In genomic region chr1:27879374-27880082, GRCh38 we compare ENCODE assay signal across 13 cellular contexts. TPM values are rescaled to one million over a fixed set of nuclear protein-coding genes. Genes with fewer than 3 reads are reported as not detected.
DNase-seq lines count a peak whose midpoint lies in the region; ATAC-seq and TF ChIP-seq lines count a peak whose summit lies in the region.
"Had no signal": no experiment of that assay in that cellular context is flagged by ENCODE, and none has a peak within 500 bp of the region (broad histone marks: within the 10 kb centered on the region; RNA-seq: fewer than 3 reads in every experiment).

No MANE protein-coding gene starts in this region.

- 82% methylated on average over 10 of the region's 10 CpGs for WGBS in prostate gland

- H3K9me3 Mint-ChIP-seq in CD8-positive, alpha-beta T cell, result no peaks in the 10 kb centered on the region
- H3K9me3 Mint-ChIP-seq in dendritic cell treated with granulocyte-macrophage colony-stimulating factor and Interleukin-4, amounts not matched to agents 40 ng/mL and 50 ng/mL, for 4 days, result no peaks in the 10 kb centered on the region

- no peak overlapping the region for H3K27ac ChIP-seq in CD8-positive, alpha-beta T cell (ENCODE audit: low read depth, low read length)
- no peak overlapping the region for H3K27ac ChIP-seq in prostate gland
- H3K27ac ChIP-seq: brain microvascular endothelial cell had no signal

- no peak overlapping the region for H3K4me3 Mint-ChIP-seq in CD8-positive, alpha-beta T cell
- peak overlapping the region; percentile 30 for H3K4me3 Mint-ChIP-seq in dendritic cell treated with granulocyte-macrophage colony-stimulating factor and Interleukin-4, amounts not matched to agents 40 ng/mL and 50 ng/mL, for 4 days

- intact Hi-C loops in CD8-positive, alpha-beta T cell (cut with DNase I, micrococcal nuclease), result no loop called here
- intact Hi-C loops in dendritic cell treated with granulocyte-macrophage colony-stimulating factor and Interleukin-4, amounts not matched to agents 40 ng/mL and 50 ng/mL, for 4 days (cut with micrococcal nuclease), result no loop called here
- intact Hi-C loops in prostate gland (cut with DNase I), result no loop called here

- TF ChIP-seq CTCF in CD8-positive, alpha-beta T cell (IDR thresholded peaks at IDR 0.05), result no peak
- no peak for TF ChIP-seq CTCF in prostate gland (IDR thresholded peaks at IDR 0.05)

- POLR2A ChIA-PET in CD8-positive, alpha-beta T cell (lab: Charles Lee), result no interaction called here

- no peak for ATAC-seq in CD8-positive, alpha-beta T cell
- ATAC-seq in HG03196 (IDR thresholded peaks at IDR 0.05; ENCODE audit: unreplicated experiment), result no peak
- ATAC-seq: left colon had no signal

- peaks cover 71% of the 10 kb centered on the region for H3K36me3 Mint-ChIP-seq in CD8-positive, alpha-beta T cell
- H3K36me3 Mint-ChIP-seq in dendritic cell treated with granulocyte-macrophage colony-stimulating factor and Interleukin-4, amounts not matched to agents 40 ng/mL and 50 ng/mL, for 4 days (ENCODE audit: low read depth), result peaks cover 100% of the 10 kb centered on the region

- peaks cover 7% of the 10 kb centered on the region for H3K4me1 ChIP-seq in CD8-positive, alpha-beta T cell (ENCODE audit: insufficient read depth, low read length)
- no peaks in the 10 kb centered on the region for H3K4me1 ChIP-seq in prostate gland (replicated peaks)

- H3K27ac Mint-ChIP-seq in CD8-positive, alpha-beta T cell, result peak overlapping the region; percentile 27
- H3K27ac Mint-ChIP-seq in dendritic cell treated with granulocyte-macrophage colony-stimulating factor and Interleukin-4, amounts not matched to agents 40 ng/mL and 50 ng/mL, for 4 days, result peak overlapping the region; percentile 84

- H3K9me3 ChIP-seq in CD8-positive, alpha-beta T cell (ENCODE audit: low read length), result no peaks in the 10 kb centered on the region
- H3K9me3 ChIP-seq in prostate gland, result no peaks in the 10 kb centered on the region

- no peaks in the 10 kb centered on the region for H3K27me3 ChIP-seq in CD8-positive, alpha-beta T cell (ENCODE audit: insufficient read depth, low read length)
- no peaks in the 10 kb centered on the region for H3K27me3 ChIP-seq in prostate gland (replicated peaks; ENCODE audit: insufficient read depth)
- H3K27me3 ChIP-seq: brain microvascular endothelial cell had no signal

- peaks cover 47% of the 10 kb centered on the region for H3K4me1 Mint-ChIP-seq in CD8-positive, alpha-beta T cell (ENCODE audit: low read depth)
- H3K4me1 Mint-ChIP-seq in dendritic cell treated with granulocyte-macrophage colony-stimulating factor and Interleukin-4, amounts not matched to agents 40 ng/mL and 50 ng/mL, for 4 days (ENCODE audit: low read depth), result peaks cover 91% of the 10 kb centered on the region

- TF ChIP-seq POLR2A in prostate gland (IDR thresholded peaks at IDR 0.05), result no peak

- H3K27me3 Mint-ChIP-seq in CD8-positive, alpha-beta T cell (ENCODE audit: low read depth), result no peaks in the 10 kb centered on the region
- no peaks in the 10 kb centered on the region for H3K27me3 Mint-ChIP-seq in dendritic cell treated with granulocyte-macrophage colony-stimulating factor and Interleukin-4, amounts not matched to agents 40 ng/mL and 50 ng/mL, for 4 days

- no peak overlapping the region for H3K4me3 ChIP-seq in CD8-positive, alpha-beta T cell (ENCODE audit: low read depth, low read length)
- H3K4me3 ChIP-seq in prostate gland, result no peak overlapping the region

- CTCF ChIA-PET in CD8-positive, alpha-beta T cell (lab: Charles Lee), result interaction anchor here (0.8 kb wide), 1 partner anchor 15 kb away, joined by 3 read pairs; no protein-coding TSS in a partner anchor

- peak; percentile 2 for DNase-seq in AG20443 (ENCODE audit: low spot score)
- DNase-seq in CD8-positive, alpha-beta T cell, result no peak
- no peak for DNase-seq in iPS-NIHi7 (ENCODE audit: extremely low spot score)
- DNase-seq in prostate gland (ENCODE audit: low spot score), result no peak
- DNase-seq: activated naive CD4-positive, alpha-beta T cell; brain microvascular endothelial cell; DMS53; hippocampal formation; left colon; NCI-H1092 treated with DMSO at 0.1 percent for 48 hours; SIG-M5 had no signal

- H3K36me3 ChIP-seq in CD8-positive, alpha-beta T cell (ENCODE audit: insufficient read depth, low read length), result peaks cover 34% of the 10 kb centered on the region
- H3K36me3 ChIP-seq in prostate gland, result no peaks in the 10 kb centered on the region
- H3K36me3 ChIP-seq: brain microvascular endothelial cell had no signal

RNA-seq across cellular contexts. Expression of gene THEMIS2, which starts 7.2 kb away (rescaled TPM):
- 10 to 100 TPM; 13.4 to 15.2 TPM for total RNA-seq in CD8-positive, alpha-beta T cell
- 100 to 1,000 TPM in 1 of 2 donors, 1 to 10 TPM in 1; 3.6 to 140 TPM for total RNA-seq in prostate gland

RNA-seq across cellular contexts. Expression of gene RPA2, which starts 34.8 kb away (rescaled TPM):
- 10 to 100 TPM; 10.7 to 12.5 TPM for total RNA-seq in CD8-positive, alpha-beta T cell
- total RNA-seq in prostate gland, result 10 to 100 TPM; 52.6 to 60.6 TPM

RNA-seq across cellular contexts. Expression of gene PPP1R8, which starts 48.9 kb away (rescaled TPM):
- total RNA-seq in CD8-positive, alpha-beta T cell, result 10 to 100 TPM; 24.9 to 25.3 TPM
- total RNA-seq in prostate gland, result 10 to 100 TPM; 37.8 to 64.5 TPM

RNA-seq across cellular contexts. Expression of gene SMPDL3B, which starts 55.3 kb away (rescaled TPM):
- not detected for total RNA-seq in CD8-positive, alpha-beta T cell
- total RNA-seq in prostate gland, result 1 to 10 TPM; 2.0 to 7.7 TPM
